In genomic region chr19:14632286-14632685, GRCh38 we compare ENCODE assay signal across 10 cellular contexts. TPM values are rescaled to one million over a fixed set of nuclear protein-coding genes. Genes with fewer than 3 reads are reported as not detected.
DNase-seq lines count a peak whose midpoint lies in the region; ATAC-seq, FAIRE-seq and TF ChIP-seq lines count a peak whose summit lies in the region.
"Had no signal": no experiment of that assay in that cellular context is flagged by ENCODE, and none has a peak within 500 bp of the region (broad histone marks: within the 10 kb centered on the region; RNA-seq: fewer than 3 reads in every experiment).

No MANE protein-coding gene starts in this region.

- peaks cover 43 to 78% of the 10 kb centered on the region in 2 donors for H3K36me3 Mint-ChIP-seq in CD14-positive monocyte
- H3K36me3 Mint-ChIP-seq: activated naive CD4-positive, alpha-beta T cell treated with anti-CD3 and anti-CD28 coated beads, Interleukin-2, amount 10 ng/mL, durations not matched to agents 7 days and 5 days had no signal

- TF ChIP-seq EP300 in stomach (IDR thresholded peaks at IDR 0.05): no peak

- ATAC-seq in HG02840 (IDR thresholded peaks at IDR 0.05; ENCODE audit: low FRiP score, unreplicated experiment): no peak
- ATAC-seq: left colon had no signal

- H3K27me3 Mint-ChIP-seq in CD14-positive monocyte (ENCODE audit: low read depth in 3 of 3): peaks cover 0 to 6% (median 2%) of the 10 kb centered on the region in 3 donors

- H3K4me1 ChIP-seq in stomach: no peaks in the 10 kb centered on the region

- peak; percentile 60 for FAIRE-seq in H54 (lab: Jason Lieb, UNC)

- intact Hi-C loops in CD14-positive monocyte (cut with micrococcal nuclease) (no loop called here), stomach (cut with DNase I; ENCODE audit: low total_unique reads) (no loop called here)

- peaks cover 10% of the 10 kb centered on the region for H3K4me1 Mint-ChIP-seq in CD14-positive monocyte
- H3K4me1 Mint-ChIP-seq: activated naive CD4-positive, alpha-beta T cell treated with anti-CD3 and anti-CD28 coated beads, Interleukin-2, amount 10 ng/mL, durations not matched to agents 7 days and 5 days had no signal

- TF ChIP-seq POLR2A in H54 (IDR thresholded peaks at IDR 0.05; ENCODE audit: low read depth, low read length): no peak
- no peak for TF ChIP-seq POLR2A in stomach (IDR thresholded peaks at IDR 0.05)

- H3K27ac ChIP-seq in stomach: no peak overlapping the region

- H3K4me3 ChIP-seq in fibroblast of villous mesenchyme (ENCODE audit: low read depth, low read length) (no peak overlapping the region), stomach (no peak overlapping the region)

- H3K27me3 ChIP-seq in stomach: no peaks in the 10 kb centered on the region

- TF ChIP-seq CTCF in CD14-positive monocyte (IDR thresholded peaks at IDR 0.05): no peak
- TF ChIP-seq CTCF in fibroblast of villous mesenchyme (IDR thresholded peaks at IDR 0.05; ENCODE audit: insufficient read depth, low read depth, low read length): no peak
- no peak for TF ChIP-seq CTCF in stomach (IDR thresholded peaks at IDR 0.05)

- H3K4me3 Mint-ChIP-seq in CD14-positive monocyte: no peak overlapping the region
- H3K4me3 Mint-ChIP-seq: activated naive CD4-positive, alpha-beta T cell treated with anti-CD3 and anti-CD28 coated beads, Interleukin-2, amount 10 ng/mL, durations not matched to agents 7 days and 5 days had no signal

- no peaks in the 10 kb centered on the region for H3K36me3 ChIP-seq in stomach

- DNase-seq in CD14-positive monocyte (ENCODE audit: low spot score) (peak; percentile 50), H54 (ENCODE audit: insufficient read length, low spot score) (peak; percentile 35), RKO (ENCODE audit: low spot score) (peak; percentile 64), fibroblast of villous mesenchyme (ENCODE audit: low read depth) (peak; percentile 19), GM03348 (ENCODE audit: low spot score) (no peak), mesenteric fat pad (ENCODE audit: low spot score) (no peak), stomach (no peak)
- DNase-seq: activated naive CD4-positive, alpha-beta T cell treated with anti-CD3 and anti-CD28 coated beads, Interleukin-2, amount 10 ng/mL, durations not matched to agents 7 days and 5 days; left colon had no signal

- WGBS in stomach, 5 donors: 6 to 21% (median 16%) methylated on average over 1 of the region's 1 CpG

- H3K27ac Mint-ChIP-seq in CD14-positive monocyte: peak overlapping the region in 3 of 7 donors; percentile 54 to 68 (median 61)
- H3K27ac Mint-ChIP-seq: activated naive CD4-positive, alpha-beta T cell treated with anti-CD3 and anti-CD28 coated beads, Interleukin-2, amount 10 ng/mL, durations not matched to agents 7 days and 5 days had no signal

- peaks cover 3 to 14% (median 11%) of the 10 kb centered on the region in 7 donors for H3K9me3 Mint-ChIP-seq in CD14-positive monocyte

- peaks cover 0 to 22% (median 17%) of the 10 kb centered on the region in 4 donors for H3K9me3 ChIP-seq in stomach

RNA-seq across cellular contexts. Expression of gene ADGRE3, which starts 42.4 kb away (rescaled TPM):
- polyA plus RNA-seq in CD14-positive monocyte: 10 to 100 TPM; 28.3 to 92.0 TPM
- total RNA-seq in fibroblast of villous mesenchyme: not detected in 2 replicates
- 0.19 TPM for total RNA-seq in mesenteric fat pad
- total RNA-seq in stomach: under 1 TPM in 1 of 5 donors, not detected in 4; 0.55 TPM
- polyA plus RNA-seq in stomach: not detected
- total RNA-seq: left colon had no signal

RNA-seq across cellular contexts. Expression of gene CLEC17A, which starts 49.4 kb away (rescaled TPM):
- polyA plus RNA-seq in CD14-positive monocyte (1 to 10 TPM in 1 of 2 donors, under 1 TPM in 1; 0.62 to 3.4 TPM), stomach (under 1 TPM in 1 of 3 donors, not detected in 2; 0.18 TPM)
- total RNA-seq in fibroblast of villous mesenchyme (not detected in 2 replicates), mesenteric fat pad (not detected), stomach (under 1 TPM in 1 of 5 donors, not detected in 4; 0.18 TPM)

RNA-seq across cellular contexts. Expression of gene ZNF333, which starts 57.6 kb away (rescaled TPM):
- 1 to 10 TPM; 7.6 to 9.3 TPM for polyA plus RNA-seq in CD14-positive monocyte
- 13.9 and 18.6 TPM in 2 replicates for total RNA-seq in fibroblast of villous mesenchyme
- 23.2 TPM for total RNA-seq in mesenteric fat pad
- total RNA-seq in stomach: 10 to 100 TPM in 2 of 5 donors, 1 to 10 TPM in 3; 3.8 to 25.9 (median 5.8) TPM
- polyA plus RNA-seq in stomach: 1 to 10 TPM; 4.1 to 5.7 (median 4.7) TPM

Comparison
In these comparisons a context has a peak if more than half of its experiments do, and no peak if none do; other contexts are left out.
1. DNase-seq: peak in CD14-positive monocyte (single experiment), H54 (single experiment), RKO (single experiment) and fibroblast of villous mesenchyme (single experiment); none in GM03348 (single experiment), mesenteric fat pad (single experiment) and stomach (single experiment).